Comparison of ENCODE assay signal across 11 cellular contexts in genomic region chr19:42942187-42942789, GRCh38. TPM values are rescaled to one million over a fixed set of nuclear protein-coding genes. Genes with fewer than 3 reads are reported as not detected.
DNase-seq lines count a peak whose midpoint lies in the region; FAIRE-seq and TF ChIP-seq lines count a peak whose summit lies in the region.
"Had no signal": no experiment of that assay in that cellular context is flagged by ENCODE, and none has a peak within 500 bp of the region (broad histone marks: within the 10 kb centered on the region; RNA-seq: fewer than 3 reads in every experiment).

No MANE protein-coding gene starts in this region.

- FAIRE-seq in H54 (lab: Jason Lieb, UNC), result no peak

- DNase-seq in stimulated activated CD4-positive, alpha-beta T cell treated with anti-CD3 and anti-CD28 coated beads, Interleukin-15, amount 100 ng/mL, for 24 hours, result peak; percentile 28
- DNase-seq in stimulated activated CD4-positive, alpha-beta T cell treated with anti-CD3 and anti-CD28 coated beads, Interleukin-4, amount 100 ng/mL, for 1 hour, result no peak
- peak; percentile 13 for DNase-seq in NCI-H2227 treated with DMSO at 0.1 percent for 48 hours (lab: John Stamatoyannopoulos, UW)
- DNase-seq in dermis blood vessel endothelial cell, result peak; percentile 52
- DNase-seq in thyroid gland, result no peak
- no peak for DNase-seq in H54 (ENCODE audit: insufficient read length, low spot score)
- DNase-seq in stimulated activated CD4-positive, alpha-beta T cell treated with anti-CD3 and anti-CD28 coated beads, Interleukin-4, amount 100 ng/mL, for 4 hours, result no peak
- no peak for DNase-seq in NCI-H1092 treated with DMSO at 0.1 percent for 48 hours (lab: John Stamatoyannopoulos, UW)
- DNase-seq: naive B cell, NCI-H1417 had no signal

- H3K27ac ChIP-seq in thyroid gland, result no peak overlapping the region
- H3K27ac ChIP-seq: hepatocyte had no signal

- no peaks in the 10 kb centered on the region for H3K9me3 ChIP-seq in thyroid gland

- H3K4me3 ChIP-seq in thyroid gland (replicated peaks in 1 of 3), result no peak overlapping the region
- H3K4me3 ChIP-seq: hepatocyte had no signal

- intact Hi-C loops in thyroid gland (cut with DNase I), result no loop called here

- H3K4me1 ChIP-seq in thyroid gland, result no peaks in the 10 kb centered on the region

- peak in 1 of 6 experiments; percentile 15 for TF ChIP-seq CTCF in thyroid gland (IDR thresholded peaks at IDR 0.05)

- TF ChIP-seq POLR2A in thyroid gland (IDR thresholded peaks at IDR 0.05) (no peak), H54 (IDR thresholded peaks at IDR 0.05; ENCODE audit: low read depth, low read length) (no peak)

- no peaks in the 10 kb centered on the region for H3K27me3 ChIP-seq in thyroid gland
- H3K27me3 ChIP-seq: hepatocyte had no signal

- no peaks in the 10 kb centered on the region for H3K36me3 ChIP-seq in thyroid gland

- 33 to 38% methylated on average over 12 to 13 of the region's 13 CpGs for WGBS in thyroid gland, 2 donors

RNA-seq across cellular contexts. Expression of gene PSG7, which starts 5.3 kb away (rescaled TPM):
- total RNA-seq in dermis blood vessel endothelial cell (not detected in 2 replicates), thyroid gland (not detected)
- total RNA-seq: hepatocyte had no signal

RNA-seq across cellular contexts. Expression of gene PSG6, which starts 24.6 kb away (rescaled TPM):
- total RNA-seq in dermis blood vessel endothelial cell (not detected in 2 replicates), thyroid gland (not detected)
- total RNA-seq: hepatocyte had no signal

Comparison
In these comparisons a context has a peak if more than half of its experiments do, and no peak if none do; other contexts are left out.
1. DNase-seq: peak in stimulated activated CD4-positive, alpha-beta T cell treated with anti-CD3 and anti-CD28 coated beads, Interleukin-15, amount 100 ng/mL, for 24 hours (single experiment), NCI-H2227 treated with DMSO at 0.1 percent for 48 hours (single experiment) and dermis blood vessel endothelial cell (single experiment); none in stimulated activated CD4-positive, alpha-beta T cell treated with anti-CD3 and anti-CD28 coated beads, Interleukin-4, amount 100 ng/mL, for 1 hour (single experiment), thyroid gland (0 of 2), H54 (single experiment), stimulated activated CD4-positive, alpha-beta T cell treated with anti-CD3 and anti-CD28 coated beads, Interleukin-4, amount 100 ng/mL, for 4 hours (0 of 2) and NCI-H1092 treated with DMSO at 0.1 percent for 48 hours (single experiment).